In the genomic region with DNA sequence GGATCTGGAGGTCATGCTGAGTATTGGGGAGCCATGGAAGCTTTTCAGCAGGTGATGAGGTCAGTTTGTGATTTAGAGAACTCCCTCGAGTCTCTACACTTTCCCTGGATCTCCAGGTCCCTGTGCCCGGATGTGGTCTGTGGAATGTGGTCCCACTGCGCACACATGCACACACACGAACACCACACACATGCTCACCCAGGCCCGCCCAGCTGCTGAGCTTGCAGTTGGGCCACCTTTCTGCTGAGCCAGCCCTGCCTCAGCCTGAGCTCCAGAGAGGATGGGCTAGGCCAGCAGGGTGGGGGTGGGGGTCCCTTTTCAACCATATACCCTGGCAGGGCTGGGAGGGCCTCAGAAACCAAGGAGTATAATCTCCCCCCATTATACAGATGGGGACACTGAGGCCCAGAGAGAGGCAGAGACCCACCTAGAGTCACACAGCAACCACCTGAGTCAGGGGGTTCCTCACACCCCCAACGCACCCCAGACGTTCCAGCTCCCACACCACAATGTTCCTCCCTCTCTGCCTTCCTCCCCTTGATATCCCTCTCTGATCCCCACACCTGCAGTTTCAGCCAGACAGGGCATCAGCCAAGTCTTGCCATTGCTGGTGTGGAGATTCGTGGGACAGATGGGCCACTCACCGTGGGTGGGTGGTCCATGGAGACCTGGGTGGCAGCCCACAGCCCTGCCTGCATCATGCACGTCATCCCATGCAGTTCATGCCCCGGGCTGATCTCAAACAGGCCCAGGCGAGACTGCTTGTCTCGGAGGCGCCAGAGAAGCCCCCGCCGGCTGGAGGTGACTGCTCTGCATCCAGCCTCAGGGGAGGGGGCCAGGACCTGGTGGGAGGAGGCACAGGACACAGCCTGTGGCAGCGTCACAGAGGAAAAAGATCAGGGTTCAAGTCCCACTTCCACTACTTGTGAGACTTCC, we compare ENCODE assay signal across 16 cellular contexts. TPM values are rescaled to one million over a fixed set of nuclear protein-coding genes. Genes with fewer than 3 reads are reported as not detected.
A peak's percentile ranks its signal among the peaks of the same experiment; 100 is the strongest.
DNase-seq lines count a peak whose midpoint lies in the region; ATAC-seq, FAIRE-seq and TF ChIP-seq lines count a peak whose summit lies in the region.
"Had no signal": no experiment of that assay in that cellular context is flagged by ENCODE, and none has a peak within 500 bp of the region (broad histone marks: within the 10 kb centered on the region; RNA-seq: fewer than 3 reads in every experiment).

No MANE protein-coding gene starts in this region.

- no peaks in the 10 kb centered on the region for H3K9me1 ChIP-seq in K562 (ENCODE audit: control insufficient read depth, insufficient read depth, low read length)

- H3K27me3 Mint-ChIP-seq in activated CD4-positive, alpha-beta T cell treated with anti-CD3 and anti-CD28 coated beads, Interleukin-2, amount 10 ng/mL, durations not matched to agents 24 days and 14 days: peaks cover 13% of the 10 kb centered on the region
- peaks cover 1% of the 10 kb centered on the region for H3K27me3 Mint-ChIP-seq in IgD-negative memory B cell
- peaks cover 64% of the 10 kb centered on the region for H3K27me3 Mint-ChIP-seq in nephron progenitor cell (ENCODE audit: low read depth, poor library complexity)

- no peak overlapping the region; the same call in 2 of the 3 replicates for H3K27ac ChIP-seq in K562 (ENCODE audit: extremely low read depth, low read depth, low read length)
- H3K27ac ChIP-seq: colonic mucosa, esophagus squamous epithelium, lower lobe of right lung, pancreas, thyroid gland had no signal

- TF ChIP-seq CTCF in K562 (IDR thresholded peaks at IDR 0.05 in 2 of 3, conservative IDR thresholded peaks at IDR 0.05 in 1 of 3; ENCODE audit: insufficient read depth in 2 of 3, low read depth in 1 of 3, low read length in 3 of 3) (no peak), nephron progenitor cell (IDR thresholded peaks at IDR 0.05) (no peak)

- H3K4me1 ChIP-seq in K562 (replicated peaks in 1 of 2; ENCODE audit: control insufficient read depth in 2 of 2, insufficient read depth in 2 of 2, low read length in 2 of 2): peaks cover 38 to 75% of the 10 kb centered on the region in 2 experiments

- CTCF ChIA-PET in K562 (lab: Yijun Ruan, JAX; ENCODE audit: low intra/inter-chr PET ratio): no interaction called here

- no peak for TF ChIP-seq RAD21 in K562 (CRISPR knock-in tag; conservative IDR thresholded peaks at IDR 0.05 in 1 of 2, IDR thresholded peaks at IDR 0.05 in 1 of 2)

- no peaks in the 10 kb centered on the region for H4K20me1 ChIP-seq in K562 (replicated peaks; ENCODE audit: control insufficient read depth, insufficient read depth, low read length)

- TF ChIP-seq POLR2A in K562 (conservative IDR thresholded peaks at IDR 0.05): 0 out of 2 replicates have a peak, but pooled peaks have one; percentile 24

- BruUV-seq in K562 (replicated peaks; lab: Mats Ljungman, UMichigan): no TSS peak

- peak overlapping the region; percentile 82 for H3K4me3 Mint-ChIP-seq in activated CD4-positive, alpha-beta T cell treated with anti-CD3 and anti-CD28 coated beads, Interleukin-2, amount 10 ng/mL, durations not matched to agents 24 days and 14 days
- peak overlapping the region; percentile 70 to 89 (median 80) for H3K4me3 Mint-ChIP-seq in IgD-negative memory B cell
- peak overlapping the region; percentile 65 for H3K4me3 Mint-ChIP-seq in nephron progenitor cell

- peak overlapping the region; percentile 73; the same call in 1 of the 2 replicates for H3K4me2 ChIP-seq in K562 (ENCODE audit: insufficient read depth, low read length)

- H3K9me3 ChIP-seq in K562 (replicated peaks; ENCODE audit: control insufficient read depth, insufficient read depth, low read depth, low read length): no peaks in the 10 kb centered on the region
- H3K9me3 ChIP-seq: colonic mucosa, esophagus squamous epithelium, lower lobe of right lung, pancreas, thyroid gland had no signal

- no peaks in the 10 kb centered on the region for H3K27me3 ChIP-seq in K562 (ENCODE audit: control insufficient read depth in 2 of 2, insufficient read depth in 2 of 2, low read length in 2 of 2)
- H3K27me3 ChIP-seq: pancreas, thyroid gland had no signal

- in situ Hi-C loops in K562 (cut with MboI): loop anchor here (5.0 to 10.0 kb wide), 2 partner anchors 427 to 715 kb away; no protein-coding TSS in a partner anchor

- no peak overlapping the region for H2AFZ ChIP-seq in K562 (ENCODE audit: low read depth, low read length)

- no peaks in the 10 kb centered on the region for H3K9me3 Mint-ChIP-seq in activated CD4-positive, alpha-beta T cell treated with anti-CD3 and anti-CD28 coated beads, Interleukin-2, amount 10 ng/mL, durations not matched to agents 24 days and 14 days
- H3K9me3 Mint-ChIP-seq in IgD-negative memory B cell (peaks cover 0 to under 1% (median 0%) of the 10 kb centered on the region in 3 donors), nephron progenitor cell (no peaks in the 10 kb centered on the region)

- H3K4me3 ChIP-seq in K562: no peak overlapping the region
- H3K4me3 ChIP-seq: thyroid gland had no signal

- H3K36me3 Mint-ChIP-seq in activated CD4-positive, alpha-beta T cell treated with anti-CD3 and anti-CD28 coated beads, Interleukin-2, amount 10 ng/mL, durations not matched to agents 24 days and 14 days (ENCODE audit: low read depth): peaks cover 6% of the 10 kb centered on the region
- H3K36me3 Mint-ChIP-seq in IgD-negative memory B cell (peaks cover 4% of the 10 kb centered on the region), nephron progenitor cell (ENCODE audit: low read depth) (no peaks in the 10 kb centered on the region)

- FAIRE-seq in K562 (lab: Jason Lieb, UNC): no peak
- FAIRE-seq: pancreas had no signal

- peaks cover 7% of the 10 kb centered on the region for H3K79me2 ChIP-seq in K562 (ENCODE audit: control insufficient read depth, insufficient read depth, low read length)

- H3K4me1 Mint-ChIP-seq in activated CD4-positive, alpha-beta T cell treated with anti-CD3 and anti-CD28 coated beads, Interleukin-2, amount 10 ng/mL, durations not matched to agents 24 days and 14 days: peaks cover 23% of the 10 kb centered on the region
- peaks cover 10 to 22% (median 18%) of the 10 kb centered on the region in 3 donors for H3K4me1 Mint-ChIP-seq in IgD-negative memory B cell
- peaks cover 10% of the 10 kb centered on the region for H3K4me1 Mint-ChIP-seq in nephron progenitor cell

- POLR2A ChIA-PET in K562 (lab: Yijun Ruan, JAX): interaction anchor here (0.5 to 1.7 kb wide), 6 partner anchors 10 to 847 kb away, joined by 3 to 5 read pairs (median 3); no protein-coding TSS in a partner anchor

- no peak overlapping the region for H3K9ac ChIP-seq in K562 (ENCODE audit: insufficient read depth in 1 of 2, low read depth in 2 of 2, low read length in 2 of 2)

- no peak for DNase-seq in activated CD4-positive, alpha-beta T cell treated with anti-CD3 and anti-CD28 coated beads, Interleukin-2, amount 10 ng/mL, durations not matched to agents 24 days and 14 days
- no peak for DNase-seq in activated CD4-positive, alpha-beta T cell treated with anti-CD3 and anti-CD28 coated beads, Interleukin-2, amount 50 U/mL, for 48 hours
- no peak for DNase-seq in K562 (ENCODE audit: extremely low read depth in 1 of 4, low spot score in 3 of 4)
- no peak for DNase-seq in nephron progenitor cell
- no peak for DNase-seq in effector CD8-positive, alpha-beta T cell (lab: John Stamatoyannopoulos, UW)
- DNase-seq in kidney tubule cell (ENCODE audit: low spot score): no peak
- DNase-seq: activated CD4-positive, alpha-beta T cell treated with anti-CD3 and anti-CD28 coated beads, Interleukin-2, amount 50 U/mL, for 4 hours; colonic mucosa; esophagus squamous epithelium; lower lobe of right lung; NCI-H1048; stimulated activated CD4-positive, alpha-beta T cell treated with anti-CD3 and anti-CD28 coated beads, Interleukin-12 subunit alpha, Interleukin-12 subunit beta, amount 100 ng/mL, for 4 hours; thyroid gland had no signal

- peaks cover 3% of the 10 kb centered on the region; the same call in 2 of the 3 replicates for H3K36me3 ChIP-seq in K562 (ENCODE audit: control insufficient read depth, insufficient read depth, low read length)
- H3K36me3 ChIP-seq: colonic mucosa, lower lobe of right lung, pancreas, thyroid gland had no signal

- no peak overlapping the region for H3K27ac Mint-ChIP-seq in activated CD4-positive, alpha-beta T cell treated with anti-CD3 and anti-CD28 coated beads, Interleukin-2, amount 10 ng/mL, durations not matched to agents 24 days and 14 days
- H3K27ac Mint-ChIP-seq in IgD-negative memory B cell: peak overlapping the region in 2 of 3 donors; percentile 31 to 76
- no peak overlapping the region for H3K27ac Mint-ChIP-seq in nephron progenitor cell

- TF ChIP-seq EP300 in K562 (IDR thresholded peaks at IDR 0.05; ENCODE audit: low read length): no peak

- WGBS in K562 (ENCODE audit: insufficient coverage, low coverage, missing lambda C conversion rate): 43% methylated on average over 16 of the region's 17 CpGs

- no peak for ATAC-seq in K562
- no peak for ATAC-seq in GM18498 (IDR thresholded peaks at IDR 0.05; ENCODE audit: unreplicated experiment)

- intact Hi-C loops in activated CD4-positive, alpha-beta T cell treated with anti-CD3 and anti-CD28 coated beads, Interleukin-2, amount 10 ng/mL, durations not matched to agents 24 days and 14 days (cut with micrococcal nuclease): no loop called here
- intact Hi-C loops in K562 (cut with micrococcal nuclease): no loop called here

RNA-seq across cellular contexts. Expression of a gene that starts 1.3 kb away (rescaled TPM):
- 0.89 and 0.90 TPM in 2 replicates for total RNA-seq in activated CD4-positive, alpha-beta T cell treated with anti-CD3 and anti-CD28 coated beads, Interleukin-2, amount 10 ng/mL, durations not matched to agents 24 days and 14 days
- polyA plus RNA-seq in IgD-negative memory B cell (1.1 TPM), K562 (2011; rRNA removed) (1.2 and 1.6 TPM in 2 replicates), K562 (2014; fragmentation: Illumina TruSeq; extraction: Trizol) (0.82 and 1.2 TPM in 2 replicates), K562 (2014; fragmentation: Nextera tagmentation; extraction: Ambion mirVana) (under 1 TPM; 0.18 to 0.41 TPM), K562 (2014; rRNA removed) (4.3 and 4.8 TPM in 2 replicates)
- 4.2 and 9.4 TPM in 2 replicates for total RNA-seq in K562 (2011; cell fraction: chromatin; rRNA removed; ENCODE audit: low replicate concordance)
- 7.7 and 10.1 TPM in 2 replicates for total RNA-seq in K562 (2011; cell fraction: nucleolus; rRNA removed)
- total RNA-seq in K562 (2011; cell fraction: nucleoplasm; rRNA removed): 4.3 and 4.5 TPM in 2 replicates
- total RNA-seq in K562 (2014; rRNA removed) (2.5 and 3.1 TPM in 2 replicates), K562 (2014; rRNA removed; fragmentation: Illumina TruSeq; extraction: Trizol) (0.80 and 1.2 TPM in 2 replicates), K562 (2015; rRNA removed; fragmentation: Illumina TruSeq; extraction: Trizol) (0.58 and 1.3 TPM in 2 replicates), K562 (2021) (3.0 and 3.7 TPM in 2 replicates)
- polyA plus RNA-seq in K562 (2011; cell fraction: cytosol; rRNA removed): 1.8 and 2.2 TPM in 2 replicates
- 12.7 and 14.3 TPM in 2 replicates for polyA plus RNA-seq in K562 (2011; cell fraction: nucleus; rRNA removed)
- 1.7 and 5.0 TPM in 2 replicates for polyA plus RNA-seq in K562 (2012)
- 0.75 TPM in 1 of 2 replicates, not detected in the other for polyA minus RNA-seq in K562 (2011; rRNA and poly(A)+ RNA removed)
- polyA minus RNA-seq in K562 (2011; cell fraction: cytosol; rRNA and poly(A)+ RNA removed): 3.0 TPM in 1 of 2 replicates, not detected in the other
- polyA minus RNA-seq in K562 (2011; cell fraction: nucleus; rRNA and poly(A)+ RNA removed): 2.6 TPM in 2 replicates

RNA-seq across cellular contexts. Expression of a gene that starts 8.3 kb away (rescaled TPM):
- total RNA-seq in activated CD4-positive, alpha-beta T cell treated with anti-CD3 and anti-CD28 coated beads, Interleukin-2, amount 10 ng/mL, durations not matched to agents 24 days and 14 days: 62.7 and 65.1 TPM in 2 replicates
- polyA plus RNA-seq in IgD-negative memory B cell (44.9 TPM), K562 (2011; rRNA removed) (93.8 and 101 TPM in 2 replicates), K562 (2014; fragmentation: Illumina TruSeq; extraction: Trizol) (126 and 142 TPM in 2 replicates), K562 (2014; fragmentation: Nextera tagmentation; extraction: Ambion mirVana) (10 to 100 TPM; 43.5 to 69.3 TPM), K562 (2014; rRNA removed) (104 and 107 TPM in 2 replicates)
- 99.6 and 215 TPM in 2 replicates for total RNA-seq in K562 (2011; cell fraction: chromatin; rRNA removed; ENCODE audit: low replicate concordance)
- total RNA-seq in K562 (2011; cell fraction: nucleolus; rRNA removed): 168 and 199 TPM in 2 replicates
- total RNA-seq in K562 (2011; cell fraction: nucleoplasm; rRNA removed): 195 and 215 TPM in 2 replicates
- total RNA-seq in K562 (2014; rRNA removed) (56.6 and 88.7 TPM in 2 replicates), K562 (2014; rRNA removed; fragmentation: Illumina TruSeq; extraction: Trizol) (48.1 and 53.8 TPM in 2 replicates), K562 (2015; rRNA removed; fragmentation: Illumina TruSeq; extraction: Trizol) (71.1 and 73.4 TPM in 2 replicates), K562 (2021) (95.3 and 102 TPM in 2 replicates)
- polyA plus RNA-seq in K562 (2011; cell fraction: cytosol; rRNA removed): 131 and 200 TPM in 2 replicates
- polyA plus RNA-seq in K562 (2011; cell fraction: nucleus; rRNA removed): 142 and 205 TPM in 2 replicates
- polyA plus RNA-seq in K562 (2012): 83.9 and 86.2 TPM in 2 replicates
- polyA minus RNA-seq in K562 (2011; rRNA and poly(A)+ RNA removed): 54.4 and 75.4 TPM in 2 replicates
- 56.3 and 59.9 TPM in 2 replicates for polyA minus RNA-seq in K562 (2011; cell fraction: cytosol; rRNA and poly(A)+ RNA removed)
- polyA minus RNA-seq in K562 (2011; cell fraction: nucleus; rRNA and poly(A)+ RNA removed): 64.1 and 85.1 TPM in 2 replicates

RNA-seq across cellular contexts. Expression of a gene that starts 12.5 kb away (rescaled TPM):
- 28.0 and 28.3 TPM in 2 replicates for total RNA-seq in activated CD4-positive, alpha-beta T cell treated with anti-CD3 and anti-CD28 coated beads, Interleukin-2, amount 10 ng/mL, durations not matched to agents 24 days and 14 days
- polyA plus RNA-seq in IgD-negative memory B cell (32.5 TPM), K562 (2011; rRNA removed) (14.0 and 19.4 TPM in 2 replicates), K562 (2014; fragmentation: Illumina TruSeq; extraction: Trizol) (15.4 and 34.0 TPM in 2 replicates), K562 (2014; fragmentation: Nextera tagmentation; extraction: Ambion mirVana) (1 to 10 TPM; 2.6 to 3.4 TPM), K562 (2014; rRNA removed) (26.0 and 42.6 TPM in 2 replicates)
- 24.9 and 89.8 TPM in 2 replicates for total RNA-seq in K562 (2011; cell fraction: chromatin; rRNA removed; ENCODE audit: low replicate concordance)
- total RNA-seq in K562 (2011; cell fraction: nucleolus; rRNA removed): 90.4 and 100 TPM in 2 replicates
- 52.6 and 55.0 TPM in 2 replicates for total RNA-seq in K562 (2011; cell fraction: nucleoplasm; rRNA removed)
- total RNA-seq in K562 (2014; rRNA removed) (25.5 and 47.2 TPM in 2 replicates), K562 (2014; rRNA removed; fragmentation: Illumina TruSeq; extraction: Trizol) (2.8 and 6.6 TPM in 2 replicates), K562 (2015; rRNA removed; fragmentation: Illumina TruSeq; extraction: Trizol) (17.2 and 19.0 TPM in 2 replicates), K562 (2021) (43.1 and 47.1 TPM in 2 replicates)
- polyA plus RNA-seq in K562 (2011; cell fraction: cytosol; rRNA removed): 30.0 and 73.0 TPM in 2 replicates
- polyA plus RNA-seq in K562 (2011; cell fraction: nucleus; rRNA removed): 34.4 and 63.8 TPM in 2 replicates
- polyA plus RNA-seq in K562 (2012): 26.5 and 52.2 TPM in 2 replicates
- 7.5 and 10.6 TPM in 2 replicates for polyA minus RNA-seq in K562 (2011; rRNA and poly(A)+ RNA removed)
- 30.9 and 50.2 TPM in 2 replicates for polyA minus RNA-seq in K562 (2011; cell fraction: cytosol; rRNA and poly(A)+ RNA removed)
- polyA minus RNA-seq in K562 (2011; cell fraction: nucleus; rRNA and poly(A)+ RNA removed): 24.7 and 25.8 TPM in 2 replicates

RNA-seq across cellular contexts. Expression of a gene that starts 29.9 kb away (rescaled TPM):
- 53.3 and 61.2 TPM in 2 replicates for total RNA-seq in activated CD4-positive, alpha-beta T cell treated with anti-CD3 and anti-CD28 coated beads, Interleukin-2, amount 10 ng/mL, durations not matched to agents 24 days and 14 days
- polyA plus RNA-seq in IgD-negative memory B cell (38.9 TPM), K562 (2011; rRNA removed) (23.0 and 23.7 TPM in 2 replicates), K562 (2014; fragmentation: Illumina TruSeq; extraction: Trizol) (14.5 and 15.6 TPM in 2 replicates), K562 (2014; fragmentation: Nextera tagmentation; extraction: Ambion mirVana) (under 1 TPM; 0.13 to 0.20 TPM), K562 (2014; rRNA removed) (16.4 and 19.0 TPM in 2 replicates)
- 18.9 and 41.8 TPM in 2 replicates for total RNA-seq in K562 (2011; cell fraction: chromatin; rRNA removed; ENCODE audit: low replicate concordance)
- total RNA-seq in K562 (2011; cell fraction: nucleolus; rRNA removed): 25.3 and 31.9 TPM in 2 replicates
- total RNA-seq in K562 (2011; cell fraction: nucleoplasm; rRNA removed): 19.5 and 22.4 TPM in 2 replicates
- total RNA-seq in K562 (2014; rRNA removed) (13.0 and 16.0 TPM in 2 replicates), K562 (2014; rRNA removed; fragmentation: Illumina TruSeq; extraction: Trizol) (6.4 and 8.2 TPM in 2 replicates), K562 (2015; rRNA removed; fragmentation: Illumina TruSeq; extraction: Trizol) (16.8 and 17.0 TPM in 2 replicates), K562 (2021) (17.3 and 18.7 TPM in 2 replicates)
- 30.5 and 46.9 TPM in 2 replicates for polyA plus RNA-seq in K562 (2011; cell fraction: cytosol; rRNA removed)
- polyA plus RNA-seq in K562 (2011; cell fraction: nucleus; rRNA removed): 51.3 and 78.0 TPM in 2 replicates
- polyA plus RNA-seq in K562 (2012): 13.2 and 13.7 TPM in 2 replicates
- polyA minus RNA-seq in K562 (2011; rRNA and poly(A)+ RNA removed): 5.5 and 6.3 TPM in 2 replicates
- 3.5 and 5.2 TPM in 2 replicates for polyA minus RNA-seq in K562 (2011; cell fraction: cytosol; rRNA and poly(A)+ RNA removed)
- 10.4 and 11.2 TPM in 2 replicates for polyA minus RNA-seq in K562 (2011; cell fraction: nucleus; rRNA and poly(A)+ RNA removed)

RNA-seq across cellular contexts. Expression of a gene that starts 51.5 kb away (rescaled TPM):
- 56.1 and 64.4 TPM in 2 replicates for total RNA-seq in activated CD4-positive, alpha-beta T cell treated with anti-CD3 and anti-CD28 coated beads, Interleukin-2, amount 10 ng/mL, durations not matched to agents 24 days and 14 days
- 90.5 TPM for polyA plus RNA-seq in IgD-negative memory B cell
- 18.1 and 34.4 TPM in 2 replicates for total RNA-seq in K562 (2011; cell fraction: chromatin; rRNA removed; ENCODE audit: low replicate concordance)
- total RNA-seq in K562 (2011; cell fraction: nucleolus; rRNA removed): 13.4 and 13.5 TPM in 2 replicates
- 17.2 and 24.7 TPM in 2 replicates for total RNA-seq in K562 (2011; cell fraction: nucleoplasm; rRNA removed)
- total RNA-seq in K562 (2014; rRNA removed): 2.1 and 4.5 TPM in 2 replicates
- 1.6 and 2.3 TPM in 2 replicates for total RNA-seq in K562 (2014; rRNA removed; fragmentation: Illumina TruSeq; extraction: Trizol)
- total RNA-seq in K562 (2015; rRNA removed; fragmentation: Illumina TruSeq; extraction: Trizol): 2.8 and 4.1 TPM in 2 replicates
- total RNA-seq in K562 (2021): 11.2 and 16.7 TPM in 2 replicates
- 4.4 and 7.7 TPM in 2 replicates for polyA plus RNA-seq in K562 (2011; rRNA removed)
- polyA plus RNA-seq in K562 (2011; cell fraction: cytosol; rRNA removed): 8.2 and 9.0 TPM in 2 replicates
- polyA plus RNA-seq in K562 (2011; cell fraction: nucleus; rRNA removed): 16.1 and 16.7 TPM in 2 replicates
- polyA plus RNA-seq in K562 (2012): 13.8 and 19.2 TPM in 2 replicates
- polyA plus RNA-seq in K562 (2014; fragmentation: Illumina TruSeq; extraction: Trizol): 5.6 and 9.1 TPM in 2 replicates
- under 1 TPM; 0.17 to 0.25 TPM for polyA plus RNA-seq in K562 (2014; fragmentation: Nextera tagmentation; extraction: Ambion mirVana)
- 3.6 and 6.6 TPM in 2 replicates for polyA plus RNA-seq in K562 (2014; rRNA removed)
- 2.1 and 2.7 TPM in 2 replicates for polyA minus RNA-seq in K562 (2011; rRNA and poly(A)+ RNA removed)
- 3.5 and 5.9 TPM in 2 replicates for polyA minus RNA-seq in K562 (2011; cell fraction: cytosol; rRNA and poly(A)+ RNA removed)
- polyA minus RNA-seq in K562 (2011; cell fraction: nucleus; rRNA and poly(A)+ RNA removed): 4.8 and 8.4 TPM in 2 replicates

Comparison
In these comparisons a context has a peak if more than half of its experiments do, and no peak if none do; other contexts are left out.
1. H3K27ac Mint-ChIP-seq: peak in IgD-negative memory B cell (2 of 3); none in activated CD4-positive, alpha-beta T cell treated with anti-CD3 and anti-CD28 coated beads, Interleukin-2, amount 10 ng/mL, durations not matched to agents 24 days and 14 days (single experiment) and nephron progenitor cell (single experiment).
2. Peak in every context shown above with its lines, with median percentiles within 50 percentile points of each other: H3K4me3 Mint-ChIP-seq.